27 cellular contexts compared by ENCODE assay signal in the genomic region with DNA sequence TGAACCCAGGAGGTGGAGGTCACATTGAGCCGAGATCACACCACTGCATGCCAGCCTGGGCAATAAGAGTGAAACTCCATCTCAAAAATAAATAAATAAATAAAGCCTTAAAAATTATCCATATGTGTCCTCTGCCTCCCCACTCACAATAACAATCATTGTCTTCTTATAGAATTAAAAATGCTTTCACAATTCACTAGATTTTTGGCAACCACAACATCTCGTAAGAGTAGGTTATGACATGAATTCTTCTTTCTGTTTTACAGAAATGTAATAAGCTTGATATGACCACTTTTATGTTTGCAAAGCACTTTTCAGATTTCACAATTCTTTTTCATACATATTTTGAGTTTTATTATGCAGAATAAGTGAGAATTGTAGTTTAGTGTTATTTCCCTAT.
"Had no signal": no experiment of that assay in that cellular context is flagged by ENCODE, and none has a peak within 500 bp of the region (broad histone marks: within the 10 kb centered on the region; RNA-seq: fewer than 3 reads in every experiment).

No MANE protein-coding gene starts in this region.

- H3K9me3 ChIP-seq: pancreas, prostate gland, testis, upper lobe of right lung had no signal

- H3K27ac ChIP-seq: heart right ventricle, hepatocyte, left ventricle myocardium inferior, pancreas, prostate gland, spleen, testis, tibial artery, upper lobe of right lung had no signal

- ATAC-seq: heart right ventricle; mucosa of descending colon; naive thymus-derived CD4-positive, alpha-beta T cell; natural killer cell treated with Interleukin-12 subunit alpha and Interleukin-12 subunit beta and Interleukin-15 and Interleukin-18, amount 100 ng/mL, for 72 hours; pancreas; right cardiac atrium; sciatic nerve; stimulated activated memory B cell treated with anti-CD40 and anti-IgM and Interleukin-4, amounts not matched to agents 10 μg/mL and 1 μg/mL and 100 μg/mL, for 72 hours; stimulated activated naive CD8-positive, alpha-beta T cell treated with anti-CD3 and anti-CD28 coated beads, Interleukin-15, amount 100 ng/mL, for 72 hours; upper lobe of right lung had no signal

- DNase-seq: heart right ventricle; kidney glomerular epithelial cell; left ventricle myocardium inferior; midbrain; mucosa of descending colon; naive thymus-derived CD4-positive, alpha-beta T cell; nucleus accumbens; pancreas; posterior cingulate gyrus; retina; right cardiac atrium; small intestine; spleen; stimulated activated CD4-positive, alpha-beta T cell treated with anti-CD3 and anti-CD28 coated beads, Interleukin-4, amount 100 ng/mL, for 24 hours; stimulated activated naive CD4-positive, alpha-beta T cell treated with Interleukin-2 at 50 U/mL for 16 hours; stimulated activated naive CD8-positive, alpha-beta T cell treated with anti-CD3 and anti-CD28 coated beads, Interleukin-15, amount 100 ng/mL, for 72 hours; substantia nigra; testis; tibial artery; trophoblast cell; upper lobe of right lung had no signal

- H3K27me3 ChIP-seq: hepatocyte, pancreas, spleen, testis, upper lobe of right lung had no signal

- H3K36me3 ChIP-seq: heart right ventricle, left ventricle myocardium inferior, pancreas, prostate gland, spleen, tibial artery, upper lobe of right lung had no signal

- H2AFZ ChIP-seq: hepatocyte had no signal

- H3K4me1 ChIP-seq: pancreas, prostate gland, testis had no signal

- H3K4me3 ChIP-seq: heart right ventricle, hepatocyte, left ventricle myocardium inferior, lung, mucosa of descending colon, pancreas, prostate gland, spleen, testis, tibial artery, upper lobe of right lung had no signal

- H3K4me2 ChIP-seq: hepatocyte had no signal

- H3K79me2 ChIP-seq: hepatocyte had no signal
